Comparison of ENCODE assay signal across 9 cellular contexts in the genomic region with DNA sequence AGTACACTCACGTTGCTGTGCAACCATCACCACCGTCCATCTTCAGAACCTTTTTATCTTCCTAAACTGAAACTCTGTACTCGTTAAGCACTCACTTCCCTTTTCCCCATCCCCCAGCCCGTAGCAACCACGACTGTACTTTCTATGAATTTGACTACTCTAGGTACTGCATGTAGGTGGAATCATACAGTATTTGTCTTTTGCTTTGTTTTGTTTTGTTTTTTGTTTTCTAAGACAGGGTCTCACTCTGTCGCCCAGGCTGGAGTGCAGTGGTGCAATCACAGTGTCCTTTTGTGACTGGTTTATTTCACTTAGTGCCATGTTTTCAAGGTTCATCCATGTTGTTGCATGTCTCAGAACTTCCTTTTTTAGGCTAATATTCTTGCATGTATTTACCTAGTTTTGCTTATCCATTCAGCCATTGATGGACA. TPM values are rescaled to one million over a fixed set of nuclear protein-coding genes. Genes with fewer than 3 reads are reported as not detected.
A peak's percentile ranks its signal among the peaks of the same experiment; 100 is the strongest.
DNase-seq lines count a peak whose midpoint lies in the region; ATAC-seq and TF ChIP-seq lines count a peak whose summit lies in the region.
"Had no signal": no experiment of that assay in that cellular context is flagged by ENCODE, and none has a peak within 500 bp of the region (broad histone marks: within the 10 kb centered on the region; RNA-seq: fewer than 3 reads in every experiment).

No MANE protein-coding gene starts in this region.

- no peak overlapping the region for H3K27ac ChIP-seq in coronary artery
- H3K27ac ChIP-seq in endodermal cell (ENCODE audit: low read depth, low read length) = no peak overlapping the region

- no peaks in the 10 kb centered on the region for H3K36me3 Mint-ChIP-seq in endodermal cell (ENCODE audit: low read depth)

- H3K9ac ChIP-seq in endodermal cell (ENCODE audit: extremely low read depth, low read length, poor library complexity, severe bottlenecking) = no peak overlapping the region

- H3K4me1 Mint-ChIP-seq in endodermal cell = peaks cover 5% of the 10 kb centered on the region
- H3K4me1 Mint-ChIP-seq: nephron had no signal

- CTCF ChIA-PET in HEK293T (lab: Yijun Ruan, JAX) = no interaction called here

- no peaks in the 10 kb centered on the region for H3K36me3 ChIP-seq in endodermal cell (ENCODE audit: control insufficient read depth, insufficient read depth, low read length)

- DNase-seq in CMK (ENCODE audit: low read depth) (peak; percentile 34), SIG-M5 treated with dmso at 0.1 percent for 504 hours (lab: John Stamatoyannopoulos, UW; ENCODE audit: unreplicated experiment) (peak; percentile 88), coronary artery (ENCODE audit: low spot score) (no peak), NCI-H1436 (lab: John Stamatoyannopoulos, UW) (no peak), endodermal cell (no peak), HEK293T (ENCODE audit: extremely low spot score) (no peak)

- peaks cover 1% of the 10 kb centered on the region for H3K27me3 Mint-ChIP-seq in endodermal cell (ENCODE audit: insufficient read depth)

- H3K4me3 ChIP-seq in coronary artery = no peak overlapping the region
- no peak overlapping the region for H3K4me3 ChIP-seq in endodermal cell (ENCODE audit: low read length)

- WGBS in endodermal cell (ENCODE audit: insufficient coverage in 1 of 2, insufficient read length in 1 of 2), 2 experiments = 85% methylated on average over 4 to 6 of the region's 6 CpGs

- no peaks in the 10 kb centered on the region for H3K9me3 Mint-ChIP-seq in endodermal cell
- H3K9me3 Mint-ChIP-seq: nephron had no signal

- POLR2A ChIA-PET in HEK293T (lab: Yijun Ruan, JAX) = interaction anchor here (1.0 kb wide), 1 partner anchor 8 kb away, joined by 7 read pairs; no protein-coding TSS in a partner anchor

- H3K27ac Mint-ChIP-seq in endodermal cell = no peak overlapping the region
- H3K27ac Mint-ChIP-seq: nephron had no signal

- no peak for TF ChIP-seq CTCF in coronary artery (IDR thresholded peaks at IDR 0.05)
- no peak for TF ChIP-seq CTCF in endodermal cell (conservative IDR thresholded peaks at IDR 0.05)

- no peaks in the 10 kb centered on the region for H3K4me1 ChIP-seq in endodermal cell (ENCODE audit: control insufficient read depth, insufficient read depth, low read length)

- H3K9me3 ChIP-seq in endodermal cell (ENCODE audit: control insufficient read depth, low read length) = no peaks in the 10 kb centered on the region

- H3K27me3 ChIP-seq in endodermal cell (ENCODE audit: control insufficient read depth, insufficient read depth, low read length, poor library complexity, severe bottlenecking) = no peaks in the 10 kb centered on the region

- ATAC-seq in GM19397 (IDR thresholded peaks at IDR 0.05; ENCODE audit: unreplicated experiment) (peak; percentile 94), HG03108 (IDR thresholded peaks at IDR 0.05; ENCODE audit: unreplicated experiment) (peak; percentile 92)

- H3K4me3 Mint-ChIP-seq in endodermal cell = no peak overlapping the region
- H3K4me3 Mint-ChIP-seq: nephron had no signal

TF ChIP-seq in HEK293T, 16 proteins besides CTCF, POLR2A, EP300 and RAD21:
- no peak for TF ChIP-seq SP1 (IDR thresholded peaks at IDR 0.05)
- no peak for TF ChIP-seq ELF4 (IDR thresholded peaks at IDR 0.05)
- TF ChIP-seq ZNF384 (IDR thresholded peaks at IDR 0.05) = no peak
- no peak for TF ChIP-seq FOXM1 (IDR thresholded peaks at IDR 0.05; ENCODE audit: borderline replicate concordance)
- no peak for TF ChIP-seq SUZ12 (IDR thresholded peaks at IDR 0.05)
- TF ChIP-seq, protein P1, sequence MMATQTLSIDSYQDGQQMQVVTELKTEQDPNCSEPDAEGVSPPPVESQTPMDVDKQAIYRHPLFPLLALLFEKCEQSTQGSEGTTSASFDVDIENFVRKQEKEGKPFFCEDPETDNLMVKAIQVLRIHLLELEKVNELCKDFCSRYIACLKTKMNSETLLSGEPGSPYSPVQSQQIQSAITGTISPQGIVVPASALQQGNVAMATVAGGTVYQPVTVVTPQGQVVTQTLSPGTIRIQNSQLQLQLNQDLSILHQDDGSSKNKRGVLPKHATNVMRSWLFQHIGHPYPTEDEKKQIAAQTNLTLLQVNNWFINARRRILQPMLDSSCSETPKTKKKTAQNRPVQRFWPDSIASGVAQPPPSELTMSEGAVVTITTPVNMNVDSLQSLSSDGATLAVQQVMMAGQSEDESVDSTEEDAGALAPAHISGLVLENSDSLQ (IDR thresholded peaks at IDR 0.05) = no peak
- TF ChIP-seq FOXK2 (IDR thresholded peaks at IDR 0.05) = no peak
- no peak for TF ChIP-seq ARNT (IDR thresholded peaks at IDR 0.05)
- TF ChIP-seq NFRKB (IDR thresholded peaks at IDR 0.05) = no peak
- TF ChIP-seq BHLHE40 (IDR thresholded peaks at IDR 0.05; ENCODE audit: borderline replicate concordance) = no peak
- TF ChIP-seq FOXA1 (IDR thresholded peaks at IDR 0.05) = no peak
- no peak for TF ChIP-seq CTBP1 (IDR thresholded peaks at IDR 0.05; ENCODE audit: borderline replicate concordance)
- no peak for TF ChIP-seq HDGF (IDR thresholded peaks at IDR 0.05; ENCODE audit: borderline replicate concordance)
- TF ChIP-seq LEF1 (IDR thresholded peaks at IDR 0.05; ENCODE audit: borderline replicate concordance) = no peak
- TF ChIP-seq TARDBP (IDR thresholded peaks at IDR 0.05) = no peak
- no peak for TF ChIP-seq L3MBTL2 (conservative IDR thresholded peaks at IDR 0.05)
TF ChIP-seq in HEK293T: peak in this region for 0.

RNA-seq across cellular contexts. Expression of a gene that starts 7.0 kb away (rescaled TPM):
- 10 to 100 TPM; 81.9 to 90.0 TPM for total RNA-seq in endodermal cell
- 258 TPM for polyA plus RNA-seq in endodermal cell (2013, experiment 1 of 2)
- 232 TPM for polyA plus RNA-seq in endodermal cell (2013, experiment 2 of 2)

RNA-seq across cellular contexts. Expression of a gene that starts 53.7 kb away (rescaled TPM):
- 1 to 10 TPM in 1 of 2 donors, under 1 TPM in 1; 0.70 to 2.1 TPM for total RNA-seq in endodermal cell
- polyA plus RNA-seq in endodermal cell (2013, experiment 1 of 2) = 1.6 TPM
- polyA plus RNA-seq in endodermal cell (2013, experiment 2 of 2) = 1.1 TPM

Comparison
In these comparisons a context has a peak if more than half of its experiments do, and no peak if none do; other contexts are left out.
1. DNase-seq: peak in CMK (single experiment) and SIG-M5 treated with dmso at 0.1 percent for 504 hours (single experiment); none in coronary artery (single experiment), NCI-H1436 (single experiment), endodermal cell (single experiment) and HEK293T (single experiment).